In the genomic region with DNA sequence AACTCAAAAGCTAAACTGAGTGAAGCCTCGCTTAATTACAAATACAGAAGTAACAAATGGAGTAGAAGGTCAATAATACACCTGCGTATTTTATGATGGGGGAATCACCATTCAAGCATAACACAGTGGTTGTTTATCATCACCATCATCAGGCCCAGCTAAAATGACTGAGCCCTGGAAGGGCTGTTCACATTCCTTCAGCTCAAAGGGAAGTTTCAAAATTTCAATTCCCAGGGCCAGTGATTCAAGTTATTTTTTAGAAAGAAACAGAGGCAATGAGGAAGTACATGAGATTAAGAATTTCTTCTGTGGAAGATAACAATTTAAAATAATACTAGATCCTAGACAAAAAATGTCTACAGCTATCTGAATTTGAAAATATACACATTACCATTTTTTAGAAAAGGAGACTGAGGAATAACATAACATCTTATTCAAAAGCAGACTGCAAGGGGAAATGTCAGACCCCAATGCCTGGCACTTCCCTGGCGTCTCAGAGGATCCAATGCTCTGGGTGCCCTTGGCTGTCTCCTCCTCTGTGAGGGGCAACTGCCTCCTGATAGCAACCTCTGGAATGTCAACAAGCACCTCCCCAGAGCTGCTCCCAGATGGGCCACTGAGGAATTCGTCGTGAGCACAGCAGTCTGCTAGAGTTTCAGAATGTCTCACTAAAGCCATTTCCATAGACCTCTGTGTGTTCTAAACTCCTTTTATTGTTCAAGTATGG, we compare ENCODE assay signal across 1 cellular context.
TF ChIP-seq lines count a peak whose summit lies in the region.

No MANE protein-coding gene starts in this region.

TF ChIP-seq in WTC11, 78 proteins besides CTCF, POLR2A, EP300 and RAD21 (continued from another document):
- TF ChIP-seq, protein P1, sequence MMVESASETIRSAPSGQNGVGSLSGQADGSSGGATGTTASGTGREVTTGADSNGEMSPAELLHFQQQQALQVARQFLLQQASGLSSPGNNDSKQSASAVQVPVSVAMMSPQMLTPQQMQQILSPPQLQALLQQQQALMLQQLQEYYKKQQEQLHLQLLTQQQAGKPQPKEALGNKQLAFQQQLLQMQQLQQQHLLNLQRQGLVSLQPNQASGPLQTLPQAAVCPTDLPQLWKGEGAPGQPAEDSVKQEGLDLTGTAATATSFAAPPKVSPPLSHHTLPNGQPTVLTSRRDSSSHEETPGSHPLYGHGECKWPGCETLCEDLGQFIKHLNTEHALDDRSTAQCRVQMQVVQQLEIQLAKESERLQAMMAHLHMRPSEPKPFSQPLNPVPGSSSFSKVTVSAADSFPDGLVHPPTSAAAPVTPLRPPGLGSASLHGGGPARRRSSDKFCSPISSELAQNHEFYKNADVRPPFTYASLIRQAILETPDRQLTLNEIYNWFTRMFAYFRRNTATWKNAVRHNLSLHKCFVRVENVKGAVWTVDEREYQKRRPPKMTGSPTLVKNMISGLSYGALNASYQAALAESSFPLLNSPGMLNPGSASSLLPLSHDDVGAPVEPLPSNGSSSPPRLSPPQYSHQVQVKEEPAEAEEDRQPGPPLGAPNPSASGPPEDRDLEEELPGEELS (CRISPR knock-in tag; IDR thresholded peaks at IDR 0.05): no peak
- no peak for TF ChIP-seq CDX4 (CRISPR knock-in tag; IDR thresholded peaks at IDR 0.05; ENCODE audit: borderline replicate concordance)
- no peak for TF ChIP-seq CBFB (CRISPR knock-in tag; IDR thresholded peaks at IDR 0.05; ENCODE audit: low read depth)
- TF ChIP-seq MYBL2 (CRISPR knock-in tag; IDR thresholded peaks at IDR 0.05): no peak
- TF ChIP-seq, protein P2, sequence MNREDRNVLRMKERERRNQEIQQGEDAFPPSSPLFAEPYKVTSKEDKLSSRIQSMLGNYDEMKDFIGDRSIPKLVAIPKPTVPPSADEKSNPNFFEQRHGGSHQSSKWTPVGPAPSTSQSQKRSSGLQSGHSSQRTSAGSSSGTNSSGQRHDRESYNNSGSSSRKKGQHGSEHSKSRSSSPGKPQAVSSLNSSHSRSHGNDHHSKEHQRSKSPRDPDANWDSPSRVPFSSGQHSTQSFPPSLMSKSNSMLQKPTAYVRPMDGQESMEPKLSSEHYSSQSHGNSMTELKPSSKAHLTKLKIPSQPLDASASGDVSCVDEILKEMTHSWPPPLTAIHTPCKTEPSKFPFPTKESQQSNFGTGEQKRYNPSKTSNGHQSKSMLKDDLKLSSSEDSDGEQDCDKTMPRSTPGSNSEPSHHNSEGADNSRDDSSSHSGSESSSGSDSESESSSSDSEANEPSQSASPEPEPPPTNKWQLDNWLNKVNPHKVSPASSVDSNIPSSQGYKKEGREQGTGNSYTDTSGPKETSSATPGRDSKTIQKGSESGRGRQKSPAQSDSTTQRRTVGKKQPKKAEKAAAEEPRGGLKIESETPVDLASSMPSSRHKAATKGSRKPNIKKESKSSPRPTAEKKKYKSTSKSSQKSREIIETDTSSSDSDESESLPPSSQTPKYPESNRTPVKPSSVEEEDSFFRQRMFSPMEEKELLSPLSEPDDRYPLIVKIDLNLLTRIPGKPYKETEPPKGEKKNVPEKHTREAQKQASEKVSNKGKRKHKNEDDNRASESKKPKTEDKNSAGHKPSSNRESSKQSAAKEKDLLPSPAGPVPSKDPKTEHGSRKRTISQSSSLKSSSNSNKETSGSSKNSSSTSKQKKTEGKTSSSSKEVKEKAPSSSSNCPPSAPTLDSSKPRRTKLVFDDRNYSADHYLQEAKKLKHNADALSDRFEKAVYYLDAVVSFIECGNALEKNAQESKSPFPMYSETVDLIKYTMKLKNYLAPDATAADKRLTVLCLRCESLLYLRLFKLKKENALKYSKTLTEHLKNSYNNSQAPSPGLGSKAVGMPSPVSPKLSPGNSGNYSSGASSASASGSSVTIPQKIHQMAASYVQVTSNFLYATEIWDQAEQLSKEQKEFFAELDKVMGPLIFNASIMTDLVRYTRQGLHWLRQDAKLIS (CRISPR knock-in tag; IDR thresholded peaks at IDR 0.05; ENCODE audit: borderline replicate concordance): no peak
- no peak for TF ChIP-seq ETV6 (CRISPR knock-in tag; IDR thresholded peaks at IDR 0.05)
- TF ChIP-seq ZNF671 (CRISPR knock-in tag; IDR thresholded peaks at IDR 0.05): no peak
- TF ChIP-seq FOXK1 (CRISPR knock-in tag; IDR thresholded peaks at IDR 0.05): no peak
- TF ChIP-seq ZSCAN18 (CRISPR knock-in tag; IDR thresholded peaks at IDR 0.05): no peak
- no peak for TF ChIP-seq E2F4 (CRISPR knock-in tag; IDR thresholded peaks at IDR 0.05; ENCODE audit: borderline replicate concordance, low read depth)
- TF ChIP-seq ZNF232 (CRISPR knock-in tag; IDR thresholded peaks at IDR 0.05): no peak
TF ChIP-seq in WTC11: peak in this region for 0.
